Comparison of ENCODE assay signal across 27 cellular contexts in the genomic region with DNA sequence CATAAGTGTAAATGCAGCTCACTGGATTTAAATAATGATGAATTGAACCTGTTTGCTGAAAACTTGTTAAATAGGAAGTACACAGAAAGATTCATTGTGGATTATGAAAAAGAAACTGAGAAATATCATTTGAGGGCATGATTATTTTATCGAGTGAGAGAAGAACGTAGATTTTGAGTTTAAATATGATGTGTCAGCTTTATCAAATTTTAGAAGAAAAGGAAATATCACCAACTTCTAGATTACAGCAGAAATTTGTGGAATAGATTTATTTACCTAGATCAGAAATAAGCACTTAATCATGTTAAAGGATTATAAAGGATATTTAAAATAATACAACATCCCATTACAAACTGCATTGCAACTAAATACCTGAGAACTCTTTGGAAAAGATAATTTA.
"Had no signal": no experiment of that assay in that cellular context is flagged by ENCODE, and none has a peak within 500 bp of the region (broad histone marks: within the 10 kb centered on the region; RNA-seq: fewer than 3 reads in every experiment).

No MANE protein-coding gene starts in this region.

- H3K4me1 ChIP-seq: left ventricle myocardium inferior, pancreas, prostate gland, sigmoid colon, stomach, testis, transverse colon, upper lobe of left lung, vagina had no signal

- H3K79me2 ChIP-seq: hepatocyte had no signal

- H2AFZ ChIP-seq: hepatocyte had no signal

- H3K36me3 ChIP-seq: left ventricle myocardium inferior, pancreas, prostate gland, sigmoid colon, stomach, thyroid gland, transverse colon, upper lobe of left lung, vagina had no signal

- H3K27ac ChIP-seq: hepatocyte, left ventricle myocardium inferior, pancreas, prostate gland, sigmoid colon, stomach, testis, thyroid gland, transverse colon, upper lobe of left lung, vagina had no signal

- H3K27me3 ChIP-seq: hepatocyte, pancreas, sigmoid colon, stomach, testis, thyroid gland, transverse colon, upper lobe of left lung, vagina had no signal

- ATAC-seq: naive thymus-derived CD4-positive, alpha-beta T cell; natural killer cell treated with Interleukin-12 subunit alpha and Interleukin-12 subunit beta and Interleukin-15 and Interleukin-18, amount 100 ng/mL, for 72 hours; pancreas; right cardiac atrium; stimulated activated memory B cell treated with anti-CD40 and anti-IgM and Interleukin-4, amounts not matched to agents 10 μg/mL and 1 μg/mL and 100 μg/mL, for 72 hours had no signal

- FAIRE-seq: pancreas, small intestine had no signal

- H3K9me3 ChIP-seq: left ventricle myocardium inferior, pancreas, prostate gland, sigmoid colon, stomach, testis, thyroid gland, transverse colon, upper lobe of left lung, vagina had no signal

- H3K4me3 ChIP-seq: hepatocyte, left ventricle myocardium inferior, lung, pancreas, prostate gland, sigmoid colon, stomach, testis, thyroid gland, transverse colon, upper lobe of left lung, vagina had no signal

- DNase-seq: islet precursor cell; left ventricle myocardium inferior; mesendoderm; naive thymus-derived CD4-positive, alpha-beta T cell; nucleus accumbens; pancreas; posterior cingulate gyrus; retina; right cardiac atrium; sigmoid colon; small intestine; stimulated activated CD4-positive, alpha-beta T cell treated with anti-CD3 and anti-CD28 coated beads, Interleukin-1b, Interleukin-23, amount 100 ng/mL, for 48 hours; stimulated activated CD4-positive, alpha-beta T cell treated with anti-CD3 and anti-CD28 coated beads, Interleukin-2, amount 100 ng/mL, for 48 hours; stimulated activated CD4-positive, alpha-beta T cell treated with anti-CD3 and anti-CD28 coated beads, Interleukin-4, amount 100 ng/mL, for 4 hours; stimulated activated CD8-positive, alpha-beta memory T cell treated with anti-CD3 and anti-CD28 coated beads, Interleukin-4, amount 100 ng/mL, for 48 hours; stimulated activated naive CD4-positive, alpha-beta T cell treated with Interleukin-2 at 50 U/mL for 16 hours; stomach; testis; thyroid gland; transverse colon; upper lobe of left lung had no signal

- H3K4me2 ChIP-seq: hepatocyte had no signal
